ENCODE assay signal across 1 cellular context in genomic region chr4:152780267-152780811, GRCh38.
TF ChIP-seq lines count a peak whose summit lies in the region.

No MANE protein-coding gene starts in this region.

TF ChIP-seq in SK-N-SH, 30 proteins besides CTCF, POLR2A, EP300 and RAD21 (continued from another document):
- no peak for TF ChIP-seq REST (IDR thresholded peaks at IDR 0.05; ENCODE audit: low read depth, low read length)
- TF ChIP-seq POLR2AphosphoS5 (IDR thresholded peaks at IDR 0.05; ENCODE audit: low read depth, low read length): no peak
- no peak for TF ChIP-seq PBX3 (IDR thresholded peaks at IDR 0.05)
- TF ChIP-seq NFIC (IDR thresholded peaks at IDR 0.05; ENCODE audit: borderline replicate concordance): no peak
- no peak for TF ChIP-seq FOXJ3 (CRISPR knock-in tag; IDR thresholded peaks at IDR 0.05)
- TF ChIP-seq EZH2phosphoT487 (IDR thresholded peaks at IDR 0.05; ENCODE audit: borderline replicate concordance, low read depth): no peak
- no peak for TF ChIP-seq RXRA (IDR thresholded peaks at IDR 0.05; ENCODE audit: borderline replicate concordance, low read depth)
- TF ChIP-seq TAF1 (IDR thresholded peaks at IDR 0.05; ENCODE audit: borderline replicate concordance, low read depth, low read length): no peak
- no peak for TF ChIP-seq YY1 (IDR thresholded peaks at IDR 0.05; ENCODE audit: low read depth)
- TF ChIP-seq MAX (IDR thresholded peaks at IDR 0.05; ENCODE audit: low read depth): no peak
- TF ChIP-seq MEF2A (IDR thresholded peaks at IDR 0.05; ENCODE audit: borderline replicate concordance, low read depth): no peak
